ENCODE assay signal across 1 cellular context in the genomic region with DNA sequence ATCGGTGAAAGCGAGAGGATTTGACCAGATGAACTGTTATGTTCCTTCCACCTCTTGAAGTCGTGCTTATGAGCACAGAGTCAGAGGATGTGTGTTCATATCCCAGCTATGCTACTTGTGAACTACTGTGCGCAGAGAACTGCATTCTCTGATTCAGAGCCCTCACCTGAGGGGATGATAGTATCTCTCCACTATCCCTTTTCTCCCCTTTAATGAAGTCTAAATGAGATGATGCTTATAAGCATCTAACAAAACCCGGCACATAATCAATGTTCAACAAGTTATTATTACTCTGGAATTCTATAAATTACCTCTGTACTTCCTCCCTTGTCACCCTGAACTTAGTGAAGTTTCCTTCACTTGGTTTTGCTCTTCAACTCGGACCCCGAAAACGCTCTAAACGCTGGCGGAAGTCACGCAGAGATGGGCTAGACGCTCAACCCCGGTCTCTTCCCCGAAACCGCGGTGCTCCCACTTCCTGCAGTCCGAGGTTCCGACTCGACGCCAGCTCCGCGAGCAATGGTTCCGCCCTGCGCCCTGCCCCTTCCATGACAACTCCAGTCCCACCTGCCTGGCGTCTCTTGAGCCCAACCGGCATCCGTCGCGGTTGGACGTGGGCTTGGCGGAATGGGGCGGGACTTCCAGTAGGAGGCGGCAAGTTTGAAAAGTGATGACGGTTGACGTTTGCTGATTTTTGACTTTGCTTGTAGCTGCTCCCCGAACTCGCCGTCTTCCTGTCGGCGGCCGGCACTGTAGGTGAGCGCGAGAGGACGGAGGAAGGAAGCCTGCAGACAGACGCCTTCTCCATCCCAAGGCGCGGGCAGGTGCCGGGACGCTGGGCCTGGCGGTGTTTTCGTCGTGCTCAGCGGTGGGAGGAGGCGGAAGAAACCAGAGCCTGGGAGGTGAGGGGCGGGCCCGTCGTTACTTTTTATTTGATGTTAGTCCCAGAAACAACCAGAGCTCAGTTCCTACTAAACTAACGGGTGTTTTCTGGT.
A peak's percentile ranks its signal among the peaks of the same experiment; 100 is the strongest.
TF ChIP-seq lines count a peak whose summit lies in the region.

NUF2 (plus strand) TSS at position 644 of the 995 bp plus-strand sequence. CDS start 4,098 bp downstream, outside the sequence.

TF ChIP-seq in K562, 482 proteins besides CTCF, POLR2A, EP300 and RAD21 (continued from another document):
- TF ChIP-seq ZNF280A (IDR thresholded peaks at IDR 0.05; ENCODE audit: low read depth, partially characterized antibody) = no peak
- TF ChIP-seq SREBF1 (IDR thresholded peaks at IDR 0.05; ENCODE audit: borderline replicate concordance, low read depth, low read length) = peak; percentile 85
- no peak for TF ChIP-seq ZNF184 (CRISPR knock-in tag; IDR thresholded peaks at IDR 0.05)
- TF ChIP-seq BRD9 (IDR thresholded peaks at IDR 0.05; ENCODE audit: low read depth, partially characterized antibody) = peak; percentile 85
- TF ChIP-seq ZFP30 (CRISPR knock-in tag; IDR thresholded peaks at IDR 0.05; ENCODE audit: borderline replicate concordance) = no peak
- no peak for TF ChIP-seq MCM2 (IDR thresholded peaks at IDR 0.05; ENCODE audit: low read depth)
- TF ChIP-seq ARID4B (CRISPR knock-in tag; IDR thresholded peaks at IDR 0.05) = peak; percentile 100
- peak; percentile 98 for TF ChIP-seq RB1 (IDR thresholded peaks at IDR 0.05; ENCODE audit: low read depth)
- TF ChIP-seq ZNF512 (tag; IDR thresholded peaks at IDR 0.05) = 0 out of 2 replicates have a peak, but pooled peaks have one; percentile 45
- TF ChIP-seq DIDO1 (tag; IDR thresholded peaks at IDR 0.05; ENCODE audit: low read depth) = peak; percentile 100
- 0 out of 2 replicates have a peak, but pooled peaks have one; percentile 25 for TF ChIP-seq ZNF140 (CRISPR knock-in tag; IDR thresholded peaks at IDR 0.05)
- TF ChIP-seq MAFG (tag; conservative IDR thresholded peaks at IDR 0.05) = peak; percentile 90
- TF ChIP-seq TRIM25 (IDR thresholded peaks at IDR 0.05; ENCODE audit: borderline replicate concordance) = peak; percentile 100
- TF ChIP-seq XRCC4 (IDR thresholded peaks at IDR 0.05; ENCODE audit: extremely low read depth, insufficient read depth, insufficient read length) = no peak
- peak; percentile 80; the same call in 1 of the 2 replicates for TF ChIP-seq ZNF445 (CRISPR knock-in tag; IDR thresholded peaks at IDR 0.05; ENCODE audit: low read depth)
- peak; percentile 89 for TF ChIP-seq SUPT5H (IDR thresholded peaks at IDR 0.05)
- peak; percentile 60; the same call in 1 of the 2 replicates for TF ChIP-seq TEAD4 (IDR thresholded peaks at IDR 0.05; ENCODE audit: low read length)
- no peak for TF ChIP-seq TEAD4 (CRISPR knock-in tag; IDR thresholded peaks at IDR 0.05; ENCODE audit: borderline replicate concordance)
- TF ChIP-seq PURB (CRISPR knock-in tag; IDR thresholded peaks at IDR 0.05; ENCODE audit: low read depth) = no peak
- no peak for TF ChIP-seq CHD4 (IDR thresholded peaks at IDR 0.05; ENCODE audit: insufficient read depth, insufficient replicate concordance, low read depth, low read length, poor library complexity, severe bottlenecking)
- TF ChIP-seq ZNF316 (IDR thresholded peaks at IDR 0.05) = peak; percentile 98
